In genomic region chr6:122048570-122048969, GRCh38 we compare ENCODE assay signal across 27 cellular contexts.
DNase-seq lines count a peak whose midpoint lies in the region; ATAC-seq, FAIRE-seq and TF ChIP-seq lines count a peak whose summit lies in the region.
"Had no signal": no experiment of that assay in that cellular context is flagged by ENCODE, and none has a peak within 500 bp of the region (broad histone marks: within the 10 kb centered on the region; RNA-seq: fewer than 3 reads in every experiment).

No MANE protein-coding gene starts in this region.

- no peak for DNase-seq in HFFc6
- DNase-seq in astrocyte (ENCODE audit: low read depth): no peak
- DNase-seq in keratinocyte (ENCODE audit: low read depth, low spot score): no peak
- DNase-seq in GM23338 (ENCODE audit: low spot score): no peak
- DNase-seq in HUDEP-2 (lab: John Stamatoyannopoulos, UW; ENCODE audit: unreplicated experiment in 76 of 76): no peak
- no peak for DNase-seq in activated gamma-delta T cell (lab: John Stamatoyannopoulos, UW)
- DNase-seq: activated B cell treated with CpG ODN at 0.5 μM for 24 hours; activated CD4-positive, alpha-beta T cell treated with anti-CD3 and anti-CD28 coated beads, Interleukin-2, amount 50 U/mL, for 4 hours; activated CD8-positive, alpha-beta memory T cell treated with anti-CD3 and anti-CD28 coated beads, Interleukin-2, amount 50 U/mL, for 48 hours; AML-193; colonic mucosa; endodermal cell; NCI-H1048; NCI-H2029; NCI-H510A; spleen; stimulated activated CD4-positive, alpha-beta T cell treated with anti-CD3 and anti-CD28 coated beads, Interleukin-4, amount 100 ng/mL, for 1 hour; T1000; transverse colon had no signal

- no peaks in the 10 kb centered on the region for H3K9me1 ChIP-seq in keratinocyte (ENCODE audit: control insufficient read depth, extremely low read depth, insufficient read depth, low read length)

- H3K4me3 ChIP-seq in astrocyte (ENCODE audit: insufficient read depth, low read depth, low read length) (no peak overlapping the region), keratinocyte (ENCODE audit: control insufficient read depth in 2 of 3, extremely low read depth in 1 of 3, insufficient read depth in 2 of 3, low read depth in 1 of 3, low read length in 3 of 3) (no peak overlapping the region), skeletal muscle satellite cell (ENCODE audit: low read length) (peak overlapping the region; percentile 27), GM23338 (no peak overlapping the region)
- H3K4me3 ChIP-seq: colonic mucosa, GM12878, neural progenitor cell, spleen, transverse colon had no signal

- H3K27me3 Mint-ChIP-seq in HFFc6 (ENCODE audit: insufficient read depth) (no peaks in the 10 kb centered on the region), astrocyte (ENCODE audit: low read depth, unreplicated experiment) (no peaks in the 10 kb centered on the region), GM23338 (ENCODE audit: insufficient read depth, low read depth, poor library complexity) (peaks cover 5% of the 10 kb centered on the region)
- H3K27me3 Mint-ChIP-seq: activated B cell treated with CpG ODN at 0.5 μM for 24 hours, brain had no signal

- H3K4me1 ChIP-seq in astrocyte (ENCODE audit: insufficient read depth, low read length) (no peaks in the 10 kb centered on the region), keratinocyte (ENCODE audit: control insufficient read depth, extremely low read depth, insufficient read depth, low read length) (peaks cover 6% of the 10 kb centered on the region), skeletal muscle satellite cell (ENCODE audit: control insufficient read depth, insufficient read depth, low read length) (peaks cover 9% of the 10 kb centered on the region), GM23338 (ENCODE audit: insufficient read depth) (no peaks in the 10 kb centered on the region)
- H3K4me1 ChIP-seq: colonic mucosa, spleen, transverse colon had no signal

- H3K9ac ChIP-seq in astrocyte (ENCODE audit: low read length) (no peak overlapping the region), keratinocyte (ENCODE audit: control insufficient read depth, extremely low read depth, insufficient read depth, low read length) (no peak overlapping the region), skeletal muscle satellite cell (ENCODE audit: low read depth, low read length) (peak overlapping the region; percentile 32)
- H3K9ac ChIP-seq: KMS-11, neural progenitor cell had no signal

- H3K79me2 ChIP-seq in astrocyte (ENCODE audit: insufficient read depth, low read length) (no peaks in the 10 kb centered on the region), keratinocyte (ENCODE audit: control insufficient read depth, insufficient read depth, low read length) (no peaks in the 10 kb centered on the region), GM23338 (replicated peaks; ENCODE audit: insufficient read depth) (no peaks in the 10 kb centered on the region)

- H3K36me3 Mint-ChIP-seq in HFFc6 (ENCODE audit: low read depth) (no peaks in the 10 kb centered on the region), astrocyte (ENCODE audit: low read depth, unreplicated experiment) (no peaks in the 10 kb centered on the region), GM23338 (ENCODE audit: low read depth) (no peaks in the 10 kb centered on the region)
- H3K36me3 Mint-ChIP-seq: brain, neural progenitor cell had no signal

- H3K4me1 Mint-ChIP-seq in HFFc6 (ENCODE audit: low read depth) (peaks cover 23% of the 10 kb centered on the region), astrocyte (ENCODE audit: low read depth, unreplicated experiment) (no peaks in the 10 kb centered on the region), GM23338 (peaks cover 4% of the 10 kb centered on the region)
- H3K4me1 Mint-ChIP-seq: activated B cell treated with CpG ODN at 0.5 μM for 24 hours, endodermal cell had no signal

- H3K9me3 Mint-ChIP-seq in HFFc6 (no peaks in the 10 kb centered on the region), astrocyte (ENCODE audit: unreplicated experiment) (no peaks in the 10 kb centered on the region), GM23338 (no peaks in the 10 kb centered on the region)
- H3K9me3 Mint-ChIP-seq: activated B cell treated with CpG ODN at 0.5 μM for 24 hours; brain; endodermal cell; neural progenitor cell; stimulated activated naive CD8-positive, alpha-beta T cell treated with anti-CD3 and anti-CD28 coated beads, Interleukin-15, Interleukin-2, amounts not matched to agents 100 ng/mL and 50 ng/mL, for 24 hours had no signal

- dilution Hi-C loops in keratinocyte (cut with MboI; ENCODE audit: extremely low pct_ligation_motif_present, low sequenced_read_pairs): no loop called here

- H3K9me3 ChIP-seq in astrocyte (ENCODE audit: insufficient read depth, low read depth, low read length): no peaks in the 10 kb centered on the region
- H3K9me3 ChIP-seq in keratinocyte (ENCODE audit: control insufficient read depth, low read depth, low read length): no peaks in the 10 kb centered on the region
- H3K9me3 ChIP-seq in skeletal muscle satellite cell (replicated peaks; ENCODE audit: low read length): no peaks in the 10 kb centered on the region
- H3K9me3 ChIP-seq: colonic mucosa, spleen, transverse colon had no signal

- H3K27ac Mint-ChIP-seq in HFFc6 (peak overlapping the region; percentile 29; the same call in 1 of the 2 replicates), astrocyte (ENCODE audit: unreplicated experiment) (no peak overlapping the region), GM23338 (no peak overlapping the region)
- H3K27ac Mint-ChIP-seq: activated B cell treated with CpG ODN at 0.5 μM for 24 hours; endodermal cell; neural progenitor cell; stimulated activated naive CD8-positive, alpha-beta T cell treated with anti-CD3 and anti-CD28 coated beads, Interleukin-15, Interleukin-2, amounts not matched to agents 100 ng/mL and 50 ng/mL, for 24 hours had no signal

- H3K27ac ChIP-seq in astrocyte (ENCODE audit: low read depth, low read length) (no peak overlapping the region), keratinocyte (ENCODE audit: control insufficient read depth, insufficient read depth, low read length) (no peak overlapping the region), GM23338 (ENCODE audit: low read depth) (no peak overlapping the region)
- H3K27ac ChIP-seq: colonic mucosa, KMS-11, neural progenitor cell, RWPE1, spleen, transverse colon had no signal

- H3K4me2 ChIP-seq in astrocyte (ENCODE audit: low read length): peak overlapping the region; percentile 51
- peak overlapping the region; percentile 56 for H3K4me2 ChIP-seq in keratinocyte (ENCODE audit: control insufficient read depth, extremely low read depth, insufficient read depth, low read depth, low read length)
- H3K4me2 ChIP-seq in skeletal muscle satellite cell (ENCODE audit: low read length): peak overlapping the region; percentile 59
- H3K4me2 ChIP-seq in GM23338: no peak overlapping the region
- H3K4me2 ChIP-seq: KMS-11, neural progenitor cell had no signal

- no peak for TF ChIP-seq CTCF in HFFc6 (IDR thresholded peaks at IDR 0.05)
- no peak for TF ChIP-seq CTCF in astrocyte (IDR thresholded peaks at IDR 0.05; ENCODE audit: insufficient read depth, low read depth, low read length)
- TF ChIP-seq CTCF in keratinocyte (optimal IDR thresholded peaks at IDR 0.05 in 1 of 3, IDR thresholded peaks at IDR 0.05 in 1 of 3, conservative IDR thresholded peaks at IDR 0.05 in 1 of 3; ENCODE audit: extremely low read depth in 1 of 3, insufficient read depth in 2 of 3, low read length in 3 of 3): no peak
- TF ChIP-seq CTCF in GM23338 (conservative IDR thresholded peaks at IDR 0.05; ENCODE audit: low read depth in 2 of 2): no peak

- H4K20me1 ChIP-seq in astrocyte (ENCODE audit: insufficient read depth, low read length) (no peaks in the 10 kb centered on the region), keratinocyte (ENCODE audit: control insufficient read depth, extremely low read depth, insufficient read depth, low read length) (no peaks in the 10 kb centered on the region), GM23338 (replicated peaks; ENCODE audit: insufficient read depth) (no peaks in the 10 kb centered on the region)

- H2AFZ ChIP-seq in astrocyte (ENCODE audit: low read depth, low read length): no peak overlapping the region
- no peak overlapping the region for H2AFZ ChIP-seq in keratinocyte (ENCODE audit: control insufficient read depth, low read length)
- H2AFZ ChIP-seq in GM23338: no peak overlapping the region

- H3F3A ChIP-seq in GM23338 (replicated peaks; ENCODE audit: low read depth): no peaks in the 10 kb centered on the region

- H3K4me3 Mint-ChIP-seq in HFFc6 (peak overlapping the region; percentile 79), astrocyte (ENCODE audit: unreplicated experiment) (no peak overlapping the region), GM23338 (no peak overlapping the region)
- H3K4me3 Mint-ChIP-seq: activated B cell treated with CpG ODN at 0.5 μM for 24 hours; endodermal cell; neural progenitor cell; stimulated activated naive CD8-positive, alpha-beta T cell treated with anti-CD3 and anti-CD28 coated beads, Interleukin-15, Interleukin-2, amounts not matched to agents 100 ng/mL and 50 ng/mL, for 24 hours had no signal

- H3K36me3 ChIP-seq in astrocyte (ENCODE audit: insufficient read depth, low read length) (no peaks in the 10 kb centered on the region), keratinocyte (ENCODE audit: control insufficient read depth in 2 of 2, extremely low read depth in 1 of 2, insufficient read depth in 2 of 2, low read length in 2 of 2) (no peaks in the 10 kb centered on the region), skeletal muscle satellite cell (ENCODE audit: insufficient read depth, low read length) (no peaks in the 10 kb centered on the region), GM23338 (ENCODE audit: insufficient read depth) (no peaks in the 10 kb centered on the region)
- H3K36me3 ChIP-seq: colonic mucosa, neural progenitor cell, spleen, transverse colon had no signal

- ATAC-seq in GM23338 (no peak), GM19328 (IDR thresholded peaks at IDR 0.05; ENCODE audit: unreplicated experiment) (no peak)
- ATAC-seq: GM12878 had no signal

- FAIRE-seq in astrocyte (lab: Jason Lieb, UNC): no peak
- FAIRE-seq in keratinocyte (lab: Jason Lieb, UNC): no peak
- FAIRE-seq: GM12878 had no signal

- H3K9me2 ChIP-seq in GM23338 (ENCODE audit: insufficient read depth): no peaks in the 10 kb centered on the region

- H3K27me3 ChIP-seq in astrocyte (ENCODE audit: insufficient read depth, low read length) (no peaks in the 10 kb centered on the region), keratinocyte (ENCODE audit: control insufficient read depth, extremely low read depth, insufficient read depth, low read length) (no peaks in the 10 kb centered on the region), skeletal muscle satellite cell (ENCODE audit: control insufficient read depth, insufficient read depth, low read length) (no peaks in the 10 kb centered on the region), GM23338 (ENCODE audit: insufficient read depth) (no peaks in the 10 kb centered on the region)
- H3K27me3 ChIP-seq: colonic mucosa, neural progenitor cell, spleen, transverse colon had no signal

TF ChIP-seq in GM23338, 12 proteins besides CTCF, POLR2A, EP300 and RAD21 (continues in another document):
- TF ChIP-seq POLR2AphosphoS5 (IDR thresholded peaks at IDR 0.05; ENCODE audit: low read depth): no peak
